ENCODE assay signal across 8 cellular contexts in genomic region chr9:93827545-93828330, GRCh38.
DNase-seq lines count a peak whose midpoint lies in the region; ATAC-seq, FAIRE-seq and TF ChIP-seq lines count a peak whose summit lies in the region.

No MANE protein-coding gene starts in this region.

- no peak for TF ChIP-seq EP300 in A549 (IDR thresholded peaks at IDR 0.05)

- peak overlapping the region; percentile 85 for H3K4me2 ChIP-seq in A549

- H3K27ac Mint-ChIP-seq in activated naive CD4-positive, alpha-beta T cell treated with anti-CD3 and anti-CD28 coated beads, Interleukin-2, amount 10 ng/mL, durations not matched to agents 7 days and 5 days = no peak overlapping the region

- CTCF ChIA-PET in A549 (lab: Yijun Ruan, JAX) = interaction anchor here (0.6 to 4.6 kb wide), 27 partner anchors 9 to 386 kb away, joined by 3 to 24 read pairs (median 4); no protein-coding TSS in a partner anchor
- CTCF ChIA-PET in activated naive CD4-positive, alpha-beta T cell treated with anti-CD3 and anti-CD28 coated beads, Interleukin-2, amount 10 ng/mL, durations not matched to agents 7 days and 5 days (lab: Charles Lee) = interaction anchor here (0.6 to 1.6 kb wide), 11 partner anchors 10 to 136 kb away, joined by 3 to 7 read pairs (median 4); no protein-coding TSS in a partner anchor

- peak; percentile 56 for TF ChIP-seq CTCF in A549 (IDR thresholded peaks at IDR 0.05)
- peak; percentile 93 for TF ChIP-seq CTCF in cardiac muscle cell (IDR thresholded peaks at IDR 0.05; ENCODE audit: low read depth, low read length)

- TF ChIP-seq RAD21 in A549 (conservative IDR thresholded peaks at IDR 0.05 in 1 of 2, IDR thresholded peaks at IDR 0.05 in 1 of 2) = peak in 1 of 2 experiments; percentile 46; a peak in 4 of 5 replicates

- H3K9me3 Mint-ChIP-seq in activated naive CD4-positive, alpha-beta T cell treated with anti-CD3 and anti-CD28 coated beads, Interleukin-2, amount 10 ng/mL, durations not matched to agents 7 days and 5 days = no peaks in the 10 kb centered on the region

- 35% methylated on average over 21 of the region's 43 CpGs for WGBS in A549 (ENCODE audit: missing lambda C conversion rate)

- H3K27me3 Mint-ChIP-seq in activated naive CD4-positive, alpha-beta T cell treated with anti-CD3 and anti-CD28 coated beads, Interleukin-2, amount 10 ng/mL, durations not matched to agents 7 days and 5 days = peaks cover 59% of the 10 kb centered on the region

- TF ChIP-seq POLR2A in A549 (IDR thresholded peaks at IDR 0.05; ENCODE audit: low read length) = no peak
- TF ChIP-seq POLR2A in GM12892 (IDR thresholded peaks at IDR 0.05; ENCODE audit: low read depth, low read length) = no peak

- H3K4me1 ChIP-seq in A549 (0 out of 3 replicates have a peak, but pooled peaks cover 3% of the 10 kb centered on the region), cardiac muscle cell (ENCODE audit: low read depth) (no peaks in the 10 kb centered on the region)

- DNase-seq in A549 (ENCODE audit: low read depth in 1 of 2, low spot score in 1 of 2) = peak; percentile 62 to 89
- DNase-seq in GM12892 (ENCODE audit: insufficient read length) = peak; percentile 63
- peak; percentile 49 for DNase-seq in NCI-H2227 treated with DMSO at 0.1 percent for 48 hours (lab: John Stamatoyannopoulos, UW)
- peak; percentile 45 for DNase-seq in activated naive CD4-positive, alpha-beta T cell treated with anti-CD3 and anti-CD28 coated beads, Interleukin-2, amount 10 ng/mL, durations not matched to agents 7 days and 5 days
- peak; percentile 59 to 68 for DNase-seq in cardiac muscle cell (ENCODE audit: low read depth in 1 of 2, low spot score in 1 of 2)
- DNase-seq in pons (ENCODE audit: low spot score) = peak; percentile 34
- DNase-seq in T1000 (lab: John Stamatoyannopoulos, UW) = no peak

- peaks cover 6% of the 10 kb centered on the region for H3K4me1 Mint-ChIP-seq in activated naive CD4-positive, alpha-beta T cell treated with anti-CD3 and anti-CD28 coated beads, Interleukin-2, amount 10 ng/mL, durations not matched to agents 7 days and 5 days

- peaks cover 7% of the 10 kb centered on the region; the same call in 1 of the 3 replicates for H3K9me3 ChIP-seq in A549
- H3K9me3 ChIP-seq in cardiac muscle cell (ENCODE audit: low read depth) = no peaks in the 10 kb centered on the region

- no peaks in the 10 kb centered on the region for H3K36me3 Mint-ChIP-seq in activated naive CD4-positive, alpha-beta T cell treated with anti-CD3 and anti-CD28 coated beads, Interleukin-2, amount 10 ng/mL, durations not matched to agents 7 days and 5 days

- peak overlapping the region in 1 of 2 experiments; percentile 38; a peak in 2 of 6 replicates for H3K27ac ChIP-seq in A549
- H3K27ac ChIP-seq in cardiac muscle cell = no peak overlapping the region

- FAIRE-seq in A549 (lab: Jason Lieb, UNC) = no peak
- no peak for FAIRE-seq in GM12892 (lab: Jason Lieb, UNC)

- H3K4me3 ChIP-seq in A549 (peak overlapping the region; percentile 26; the same call in 1 of the 3 replicates), cardiac muscle cell (no peak overlapping the region)

- no peaks in the 10 kb centered on the region for H3K36me3 ChIP-seq in cardiac muscle cell

- ATAC-seq in A549 (peak; percentile 91 to 98), HG03432 (IDR thresholded peaks at IDR 0.05; ENCODE audit: unreplicated experiment) (no peak)

- POLR2A ChIA-PET in A549 (lab: Yijun Ruan, JAX) = no interaction called here

- peaks cover 53% of the 10 kb centered on the region for H3K27me3 ChIP-seq in cardiac muscle cell

- H3K4me3 Mint-ChIP-seq in activated naive CD4-positive, alpha-beta T cell treated with anti-CD3 and anti-CD28 coated beads, Interleukin-2, amount 10 ng/mL, durations not matched to agents 7 days and 5 days = no peak overlapping the region

TF ChIP-seq in A549, 52 proteins besides CTCF, POLR2A, EP300 and RAD21:
- TF ChIP-seq RARB (CRISPR knock-in tag; IDR thresholded peaks at IDR 0.05) = no peak
- 0 out of 3 replicates have a peak, but pooled peaks have one; percentile 9 for TF ChIP-seq SMC3 (IDR thresholded peaks at IDR 0.05)
